Comparison of ENCODE assay signal across 20 cellular contexts in genomic region chr5:178869577-178869976, GRCh38.
"Had no signal": no experiment of that assay in that cellular context is flagged by ENCODE, and none has a peak within 500 bp of the region (broad histone marks: within the 10 kb centered on the region; RNA-seq: fewer than 3 reads in every experiment).

No MANE protein-coding gene starts in this region.

- FAIRE-seq: kidney had no signal

- H3K4me3 Mint-ChIP-seq: endodermal cell; immature natural killer cell; natural killer cell treated with Interleukin-12 subunit alpha and Interleukin-12 subunit beta and Interleukin-15 and Interleukin-18, amount 100 ng/mL, for 72 hours had no signal

- H3K4me1 Mint-ChIP-seq: endodermal cell had no signal

- H3K27ac Mint-ChIP-seq: endodermal cell; immature natural killer cell; natural killer cell treated with Interleukin-12 subunit alpha and Interleukin-12 subunit beta and Interleukin-15 and Interleukin-18, amount 100 ng/mL, for 72 hours had no signal

- H3K27me3 Mint-ChIP-seq: natural killer cell treated with Interleukin-12 subunit alpha and Interleukin-12 subunit beta and Interleukin-15 and Interleukin-18, amount 100 ng/mL, for 72 hours had no signal

- H3K4me3 ChIP-seq: cardiac muscle cell, colonic mucosa, left ventricle myocardium inferior, lung, right atrium auricular region, sigmoid colon, skin epidermis, suprapubic skin, tibial artery had no signal

- ATAC-seq: foreskin keratinocyte; natural killer cell treated with Interleukin-12 subunit alpha and Interleukin-12 subunit beta and Interleukin-15 and Interleukin-18, amount 100 ng/mL, for 72 hours had no signal

- DNase-seq: cerebellar nuclear complex; colonic mucosa; effector CD4-positive, alpha-beta T cell; endodermal cell; foreskin keratinocyte; immature natural killer cell; kidney; left cardiac atrium; left ventricle myocardium inferior; mesenchymal stem cell; midbrain; sigmoid colon; stimulated activated naive CD4-positive, alpha-beta T cell treated with Interleukin-2 at 50 U/mL for 16 hours; tibial artery had no signal
